ENCODE assay signal across 8 cellular contexts in the genomic region with DNA sequence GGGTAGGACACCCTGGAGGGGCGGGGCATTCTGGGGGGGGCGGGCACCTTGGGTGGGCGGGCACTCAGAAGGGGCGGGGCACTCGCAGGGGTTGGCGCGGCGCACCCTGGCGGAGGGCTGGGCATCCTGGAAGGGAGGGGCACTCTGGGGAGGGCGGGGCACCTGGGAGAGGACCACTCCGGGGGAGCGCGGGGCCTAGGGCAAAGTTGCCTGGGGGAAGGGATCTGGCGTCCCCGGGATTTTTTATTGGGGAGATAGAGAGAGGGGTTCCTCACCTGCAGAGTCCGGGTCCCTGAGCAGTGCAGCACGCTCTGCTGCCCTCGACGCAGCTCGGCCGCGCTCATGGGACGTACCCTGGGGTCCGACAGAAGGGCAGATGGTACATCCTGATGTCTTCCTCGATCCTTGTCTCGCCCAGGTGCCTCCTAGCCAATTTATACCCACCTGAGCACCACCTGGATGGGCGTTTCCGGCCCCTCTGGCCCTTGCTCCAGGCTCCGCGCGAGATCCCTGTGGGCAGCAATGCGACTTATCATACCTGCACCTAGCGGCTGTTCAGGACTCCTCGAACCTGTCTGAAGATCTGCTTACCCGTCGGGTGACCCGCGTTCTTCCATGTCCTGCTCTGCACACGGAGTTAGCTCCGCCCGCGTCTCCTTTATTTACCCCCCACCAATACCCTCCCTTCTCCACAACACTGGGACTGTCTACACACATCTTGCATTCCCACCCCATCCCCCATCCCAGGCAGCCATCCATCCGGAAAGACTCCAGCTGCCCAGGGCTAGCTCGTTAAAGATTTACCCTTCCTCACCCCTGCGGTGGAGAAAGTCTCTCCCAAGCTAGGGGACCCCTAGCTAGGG. TPM values are rescaled to one million over a fixed set of nuclear protein-coding genes. Genes with fewer than 3 reads are reported as not detected.
DNase-seq lines count a peak whose midpoint lies in the region; TF ChIP-seq lines count a peak whose summit lies in the region.

A gene (minus strand): TSS at position 633 of the 863 bp plus-strand sequence. CDS start 16 bp downstream, at position 617.

- peaks cover 8% of the 10 kb centered on the region for H3K9me3 Mint-ChIP-seq in MCF 10A (ENCODE audit: unreplicated experiment)
- peaks cover 7% of the 10 kb centered on the region for H3K9me3 Mint-ChIP-seq in activated T-cell treated with anti-CD3 and anti-CD28 coated beads, Interleukin-2, amount 50 U/mL, for 24 hours

- no peak within 1 kb of the TSS for H3K27ac Mint-ChIP-seq in MCF 10A (ENCODE audit: low read depth, unreplicated experiment)
- H3K27ac Mint-ChIP-seq in activated T-cell treated with anti-CD3 and anti-CD28 coated beads, Interleukin-2, amount 50 U/mL, for 24 hours, result no peak within 1 kb of the TSS

- peaks cover 54% of the 10 kb centered on the region for H3K27me3 ChIP-seq in left ventricle myocardium inferior (ENCODE audit: low read depth)

- no peak within 1 kb of the TSS for H3K4me3 Mint-ChIP-seq in MCF 10A (ENCODE audit: unreplicated experiment)
- no peak within 1 kb of the TSS for H3K4me3 Mint-ChIP-seq in activated T-cell treated with anti-CD3 and anti-CD28 coated beads, Interleukin-2, amount 50 U/mL, for 24 hours

- H3K4me3 ChIP-seq in left ventricle myocardium inferior, result peak within 1 kb of the TSS; percentile 67

- peak; percentile 77 to 88 for DNase-seq in T47D (ENCODE audit: low read depth in 1 of 2, low spot score in 1 of 2)
- DNase-seq in MCF 10A (ENCODE audit: unreplicated experiment), result no peak
- DNase-seq in activated T-cell treated with anti-CD3 and anti-CD28 coated beads, Interleukin-2, amount 50 U/mL, for 24 hours, result peak; percentile 44
- DNase-seq in left ventricle myocardium inferior, result no peak
- peak; percentile 97 for DNase-seq in renal cortical epithelial cell (ENCODE audit: low read depth)
- no peak for DNase-seq in central memory CD4-positive, alpha-beta T cell
- no peak for DNase-seq in ecto neural progenitor cell (ENCODE audit: low spot score)
- DNase-seq in NCI-H187 (lab: John Stamatoyannopoulos, UW), result no peak

- intact Hi-C loops in MCF 10A (cut with micrococcal nuclease) (no loop called here), left ventricle myocardium inferior (cut with micrococcal nuclease) (no loop called here)

- POLR2A ChIA-PET in MCF 10A (lab: Yijun Ruan, JAX), result no interaction called here

- peaks cover 15% of the 10 kb centered on the region for H3K4me1 ChIP-seq in left ventricle myocardium inferior

- CTCF ChIA-PET in MCF 10A (lab: Yijun Ruan, JAX), result interaction anchor here (0.9 to 2.7 kb wide), 5 partner anchors 10 to 206 kb away, joined by 3 to 19 read pairs (median 6); no protein-coding TSS in a partner anchor

- H3K9me3 ChIP-seq in left ventricle myocardium inferior (replicated peaks), result peaks cover 14% of the 10 kb centered on the region

- BruUV-seq in MCF 10A (replicated peaks; lab: Mats Ljungman, UMichigan), result no TSS peak

- no peak for TF ChIP-seq CTCF in MCF 10A (IDR thresholded peaks at IDR 0.05; ENCODE audit: unreplicated experiment)
- no peak for TF ChIP-seq CTCF in left ventricle myocardium inferior (IDR thresholded peaks at IDR 0.05; ENCODE audit: borderline replicate concordance)

- H3K36me3 Mint-ChIP-seq in MCF 10A (ENCODE audit: insufficient read depth, unreplicated experiment), result no peaks in the 10 kb centered on the region
- no peaks in the 10 kb centered on the region for H3K36me3 Mint-ChIP-seq in activated T-cell treated with anti-CD3 and anti-CD28 coated beads, Interleukin-2, amount 50 U/mL, for 24 hours (ENCODE audit: low read depth)

- in situ Hi-C loops in T47D (cut with HindIII; ENCODE audit: low pct_unique_long_range_greater_than_20kb, low sequenced_read_pairs), result no loop called here

- H3K4me1 Mint-ChIP-seq in MCF 10A (ENCODE audit: insufficient read depth, unreplicated experiment), result no peaks in the 10 kb centered on the region
- H3K4me1 Mint-ChIP-seq in activated T-cell treated with anti-CD3 and anti-CD28 coated beads, Interleukin-2, amount 50 U/mL, for 24 hours (ENCODE audit: low read depth), result peaks cover 7% of the 10 kb centered on the region

- H3K36me3 ChIP-seq in left ventricle myocardium inferior, result no peaks in the 10 kb centered on the region

- no peak within 1 kb of the TSS for H3K27ac ChIP-seq in left ventricle myocardium inferior (replicated peaks)

- H3K27me3 Mint-ChIP-seq in MCF 10A (ENCODE audit: insufficient read depth, unreplicated experiment), result peaks cover 13% of the 10 kb centered on the region
- peaks cover 64% of the 10 kb centered on the region for H3K27me3 Mint-ChIP-seq in activated T-cell treated with anti-CD3 and anti-CD28 coated beads, Interleukin-2, amount 50 U/mL, for 24 hours

RNA-seq across cellular contexts. Expression of the gene that starts here (rescaled TPM):
- total RNA-seq in MCF 10A (2022) (not detected in 2 replicates), left ventricle myocardium inferior (not detected), renal cortical epithelial cell (12.3 and 40.1 TPM in 2 replicates)

Comparison
In these comparisons a context has a peak if more than half of its experiments do, and no peak if none do; other contexts are left out.
1. RNA of the gene that starts here (total RNA-seq): 12.3 to 40.1 TPM in renal cortical epithelial cell; not detected in MCF 10A and not detected in left ventricle myocardium inferior (single experiment); every median in the first group is over 10 times any median in the second.
2. DNase-seq: peak in T47D (2 of 2), activated T-cell treated with anti-CD3 and anti-CD28 coated beads, Interleukin-2, amount 50 U/mL, for 24 hours (single experiment) and renal cortical epithelial cell (single experiment); none in MCF 10A (single experiment), left ventricle myocardium inferior (single experiment), central memory CD4-positive, alpha-beta T cell (single experiment), ecto neural progenitor cell (single experiment) and NCI-H187 (0 of 2).